ENCODE assay signal across 1 cellular context in genomic region chr3:194315088-194315964, GRCh38.
TF ChIP-seq lines count a peak whose summit lies in the region.

No MANE protein-coding gene starts in this region.

TF ChIP-seq in K562, 482 proteins besides CTCF, POLR2A, EP300 and RAD21 (continued from another document and continues in another):
- TF ChIP-seq RCOR1 (IDR thresholded peaks at IDR 0.05; ENCODE audit: borderline replicate concordance in 1 of 2, low read depth in 2 of 2, low read length in 2 of 2) (0 out of 4 replicates have a peak, but pooled peaks of 1 of the 2 experiments have one; percentile 18), ZNF717 (CRISPR knock-in tag; IDR thresholded peaks at IDR 0.05) (no peak), TFAP4 (CRISPR knock-in tag; IDR thresholded peaks at IDR 0.05; ENCODE audit: borderline replicate concordance) (peak; percentile 83), CREB5 (CRISPR knock-in tag; IDR thresholded peaks at IDR 0.05) (no peak), CREB1 (IDR thresholded peaks at IDR 0.05) (0 out of 2 replicates have a peak, but pooled peaks have one; percentile 10), CREB1 (CRISPR knock-in tag; IDR thresholded peaks at IDR 0.05) (peak; percentile 75; the same call in 1 of the 2 replicates), ZNF146 (CRISPR knock-in tag; IDR thresholded peaks at IDR 0.05; ENCODE audit: unreplicated experiment) (no peak), ZNF583 (CRISPR knock-in tag; IDR thresholded peaks at IDR 0.05) (no peak), BCOR (IDR thresholded peaks at IDR 0.05) (peak; percentile 86), CLOCK (CRISPR knock-in tag; IDR thresholded peaks at IDR 0.05; ENCODE audit: borderline replicate concordance) (no peak), VEZF1 (CRISPR knock-in tag; IDR thresholded peaks at IDR 0.05) (peak; percentile 59), CBX3 (IDR thresholded peaks at IDR 0.05; ENCODE audit: borderline replicate concordance in 1 of 2, low read length in 2 of 2) (no peak; a peak in 1 of 3 replicates), ZNF124 (CRISPR knock-in tag; IDR thresholded peaks at IDR 0.05) (no peak), NCOA1 (IDR thresholded peaks at IDR 0.05; ENCODE audit: low read depth) (no peak), KLF13 (tag; IDR thresholded peaks at IDR 0.05; ENCODE audit: borderline replicate concordance, low read depth) (0 out of 2 replicates have a peak, but pooled peaks have one; percentile 54), ZBTB17 (CRISPR knock-in tag; IDR thresholded peaks at IDR 0.05) (peak; percentile 50; the same call in 1 of the 2 replicates), MGA (IDR thresholded peaks at IDR 0.05) (peak; percentile 81), NFE2L1 (tag; IDR thresholded peaks at IDR 0.05; ENCODE audit: borderline replicate concordance, low read depth) (no peak), TCF7L2 (IDR thresholded peaks at IDR 0.05; ENCODE audit: low read depth, low read length) (no peak), ATF1 (CRISPR knock-in tag; IDR thresholded peaks at IDR 0.05) (no peak), ATF1 (tag; IDR thresholded peaks at IDR 0.05) (peak; percentile 77), NR2C2 (CRISPR knock-in tag; IDR thresholded peaks at IDR 0.05) (no peak), NR2C2 (tag; IDR thresholded peaks at IDR 0.05) (peak; percentile 51), ZNF511 (CRISPR knock-in tag; IDR thresholded peaks at IDR 0.05) (0 out of 2 replicates have a peak, but pooled peaks have one; percentile 53), TCF3 (CRISPR knock-in tag; IDR thresholded peaks at IDR 0.05) (peak; percentile 2; the same call in 1 of the 2 replicates), ESRRA (IDR thresholded peaks at IDR 0.05; ENCODE audit: borderline replicate concordance, low read depth) (peak; percentile 80), HNRNPL (IDR thresholded peaks at IDR 0.05; ENCODE audit: low read depth, low read length) (0 out of 2 replicates have a peak, but pooled peaks have one; percentile 35), EGR1 (conservative IDR thresholded peaks at IDR 0.05) (peak; percentile 77), NFRKB (IDR thresholded peaks at IDR 0.05; ENCODE audit: low read depth) (0 out of 2 replicates have a peak, but pooled peaks have one; percentile 52), TEAD1 (CRISPR knock-in tag; IDR thresholded peaks at IDR 0.05) (0 out of 4 replicates have a peak, but pooled peaks of 1 of the 2 experiments have one; percentile 26), FOXP1 (CRISPR knock-in tag; IDR thresholded peaks at IDR 0.05) (0 out of 2 replicates have a peak, but pooled peaks have one; percentile 29), ZNF316 (IDR thresholded peaks at IDR 0.05) (no peak), ZFP36 (IDR thresholded peaks at IDR 0.05; ENCODE audit: low read depth, low read length, partially characterized antibody) (peak; percentile 98), RBM25 (IDR thresholded peaks at IDR 0.05; ENCODE audit: low read depth, low read length, severe bottlenecking) (peak; percentile 56), SMAD3 (CRISPR knock-in tag; conservative IDR thresholded peaks at IDR 0.05) (no peak), ETS1 (conservative IDR thresholded peaks at IDR 0.05; ENCODE audit: control insufficient read depth, low read depth, low read length) (0 out of 2 replicates have a peak, but pooled peaks have one; percentile 46)
